In genomic region chr11:47414685-47415070, GRCh38 we compare ENCODE assay signal across 1 cellular context.
A peak's percentile ranks its signal among the peaks of the same experiment; 100 is the strongest.
TF ChIP-seq lines count a peak whose summit lies in the region.

No MANE protein-coding gene starts in this region.

TF ChIP-seq in HepG2, 621 proteins besides CTCF, POLR2A, EP300 and RAD21:
- TF ChIP-seq ZC3H4 (CRISPR knock-in tag; IDR thresholded peaks at IDR 0.05; ENCODE audit: borderline replicate concordance) (no peak), RBFOX2 (IDR thresholded peaks at IDR 0.05; ENCODE audit: low read depth, low read length) (peak; percentile 34; the same call in 1 of the 2 replicates)
